Comparison of ENCODE assay signal across 39 cellular contexts in genomic region chr18:22091341-22091740, GRCh38.
"Had no signal": no experiment of that assay in that cellular context is flagged by ENCODE, and none has a peak within 500 bp of the region (broad histone marks: within the 10 kb centered on the region; RNA-seq: fewer than 3 reads in every experiment).

No MANE protein-coding gene starts in this region.

- H3K27ac Mint-ChIP-seq: activated CD4-positive, alpha-beta memory T cell treated with anti-CD3 and anti-CD28 coated beads, Interleukin-2, amount 10 ng/mL, durations not matched to agents 7 days and 5 days; activated CD4-positive, alpha-beta T cell treated with anti-CD3 and anti-CD28 coated beads for 36 hours; activated CD4-positive, alpha-beta T cell treated with anti-CD3 and anti-CD28 coated beads, Interleukin-2, amount 10 ng/mL, durations not matched to agents 7 days and 5 days; activated CD8-positive, alpha-beta memory T cell treated with anti-CD3 and anti-CD28 coated beads, Interleukin-2, amount 10 ng/mL, durations not matched to agents 7 days and 5 days; activated CD8-positive, alpha-beta T cell treated with anti-CD3 and anti-CD28 coated beads, Interleukin-2, amount 10 ng/mL, durations not matched to agents 7 days and 5 days; activated naive CD4-positive, alpha-beta T cell treated with anti-CD3 and anti-CD28 coated beads, Interleukin-2, amount 10 ng/mL, durations not matched to agents 7 days and 5 days; activated naive CD4-positive, alpha-beta T cell treated with anti-CD3 and anti-CD28 coated beads, Interleukin-2, amount 50 U/mL, for 24 hours; activated naive CD8-positive, alpha-beta T cell; activated naive CD8-positive, alpha-beta T cell treated with anti-CD3 and anti-CD28 coated beads, Interleukin-2, amount 10 ng/mL, durations not matched to agents 7 days and 5 days; activated naive CD8-positive, alpha-beta T cell treated with anti-CD3 and anti-CD28 coated beads, Interleukin-2, amount 50 U/mL, for 24 hours; activated T-cell treated with anti-CD3 and anti-CD28 coated beads, Interleukin-2, amount 50 U/mL, for 24 hours; activated T-helper 2 cell treated with anti-CD3 and anti-CD28 coated beads, Interferon-gamma antibody, Interleukin-2, Interleukin-4, amounts not matched to agents 10 μg/mL and 5 μg/mL and 100 μg/mL, durations not matched to agents 14 hours and 24 hours and 36 hours; brain; T-helper 1 cell treated with Interleukin-12 subunit alpha and Interleukin-12 subunit beta and Interleukin-4 antibody, amounts not matched to agents 30 μg/mL and 1 μg/mL, for 36 hours; T-helper 2 cell treated with Interferon-gamma antibody and Interleukin-4, amounts not matched to agents 5 μg/mL and 100 μg/mL, for 36 hours had no signal

- H3K4me3 Mint-ChIP-seq: activated CD4-positive, alpha-beta memory T cell treated with anti-CD3 and anti-CD28 coated beads, Interleukin-2, amount 10 ng/mL, durations not matched to agents 7 days and 5 days; activated CD4-positive, alpha-beta T cell treated with anti-CD3 and anti-CD28 coated beads for 36 hours; activated CD4-positive, alpha-beta T cell treated with anti-CD3 and anti-CD28 coated beads, Interleukin-2, amount 10 ng/mL, durations not matched to agents 7 days and 5 days; activated CD8-positive, alpha-beta memory T cell treated with anti-CD3 and anti-CD28 coated beads, Interleukin-2, amount 10 ng/mL, durations not matched to agents 7 days and 5 days; activated CD8-positive, alpha-beta T cell treated with anti-CD3 and anti-CD28 coated beads, Interleukin-2, amount 10 ng/mL, durations not matched to agents 7 days and 5 days; activated naive CD4-positive, alpha-beta T cell treated with anti-CD3 and anti-CD28 coated beads, Interleukin-2, amount 10 ng/mL, durations not matched to agents 7 days and 5 days; activated naive CD4-positive, alpha-beta T cell treated with anti-CD3 and anti-CD28 coated beads, Interleukin-2, amount 50 U/mL, for 24 hours; activated naive CD8-positive, alpha-beta T cell; activated naive CD8-positive, alpha-beta T cell treated with anti-CD3 and anti-CD28 coated beads, Interleukin-2, amount 10 ng/mL, durations not matched to agents 7 days and 5 days; activated naive CD8-positive, alpha-beta T cell treated with anti-CD3 and anti-CD28 coated beads, Interleukin-2, amount 50 U/mL, for 24 hours; activated T-cell treated with anti-CD3 and anti-CD28 coated beads, Interleukin-2, amount 50 U/mL, for 24 hours; brain; central memory CD8-positive, alpha-beta T cell; T-helper 1 cell treated with Interleukin-12 subunit alpha and Interleukin-12 subunit beta and Interleukin-4 antibody, amounts not matched to agents 30 μg/mL and 1 μg/mL, for 36 hours; T-helper 2 cell treated with Interferon-gamma antibody and Interleukin-4, amounts not matched to agents 5 μg/mL and 100 μg/mL, for 36 hours had no signal

- FAIRE-seq: bronchial epithelial cell, TTC549 had no signal

- H3K27me3 Mint-ChIP-seq: activated CD4-positive, alpha-beta memory T cell treated with anti-CD3 and anti-CD28 coated beads, Interleukin-2, amount 10 ng/mL, durations not matched to agents 7 days and 5 days; activated CD4-positive, alpha-beta T cell treated with anti-CD3 and anti-CD28 coated beads, Interleukin-2, amount 10 ng/mL, durations not matched to agents 7 days and 5 days; activated CD8-positive, alpha-beta memory T cell treated with anti-CD3 and anti-CD28 coated beads, Interleukin-2, amount 10 ng/mL, durations not matched to agents 7 days and 5 days; activated naive CD4-positive, alpha-beta T cell treated with anti-CD3 and anti-CD28 coated beads, Interleukin-2, amount 10 ng/mL, durations not matched to agents 7 days and 5 days; activated naive CD8-positive, alpha-beta T cell treated with anti-CD3 and anti-CD28 coated beads, Interleukin-2, amount 50 U/mL, for 24 hours had no signal

- H3K27ac ChIP-seq: ascending aorta, cardiac muscle cell, VCaP had no signal

- H3K4me1 Mint-ChIP-seq: activated CD4-positive, alpha-beta memory T cell treated with anti-CD3 and anti-CD28 coated beads, Interleukin-2, amount 10 ng/mL, durations not matched to agents 7 days and 5 days; activated CD4-positive, alpha-beta T cell treated with anti-CD3 and anti-CD28 coated beads for 36 hours; activated CD4-positive, alpha-beta T cell treated with anti-CD3 and anti-CD28 coated beads, Interleukin-2, amount 10 ng/mL, durations not matched to agents 7 days and 5 days; activated CD8-positive, alpha-beta memory T cell treated with anti-CD3 and anti-CD28 coated beads, Interleukin-2, amount 10 ng/mL, durations not matched to agents 7 days and 5 days; activated naive CD4-positive, alpha-beta T cell treated with anti-CD3 and anti-CD28 coated beads, Interleukin-2, amount 10 ng/mL, durations not matched to agents 7 days and 5 days; activated naive CD4-positive, alpha-beta T cell treated with anti-CD3 and anti-CD28 coated beads, Interleukin-2, amount 50 U/mL, for 24 hours; activated naive CD8-positive, alpha-beta T cell treated with anti-CD3 and anti-CD28 coated beads, Interleukin-2, amount 10 ng/mL, durations not matched to agents 7 days and 5 days; activated naive CD8-positive, alpha-beta T cell treated with anti-CD3 and anti-CD28 coated beads, Interleukin-2, amount 50 U/mL, for 24 hours; central memory CD8-positive, alpha-beta T cell had no signal

- H3K9me3 Mint-ChIP-seq: activated CD4-positive, alpha-beta memory T cell treated with anti-CD3 and anti-CD28 coated beads, Interleukin-2, amount 10 ng/mL, durations not matched to agents 7 days and 5 days; activated CD4-positive, alpha-beta T cell treated with anti-CD3 and anti-CD28 coated beads, Interleukin-2, amount 10 ng/mL, durations not matched to agents 7 days and 5 days; activated naive CD4-positive, alpha-beta T cell treated with anti-CD3 and anti-CD28 coated beads, Interleukin-2, amount 10 ng/mL, durations not matched to agents 7 days and 5 days; activated naive CD4-positive, alpha-beta T cell treated with anti-CD3 and anti-CD28 coated beads, Interleukin-2, amount 50 U/mL, for 24 hours; activated naive CD8-positive, alpha-beta T cell treated with anti-CD3 and anti-CD28 coated beads, Interleukin-2, amount 10 ng/mL, durations not matched to agents 7 days and 5 days; activated naive CD8-positive, alpha-beta T cell treated with anti-CD3 and anti-CD28 coated beads, Interleukin-2, amount 50 U/mL, for 24 hours; activated T-cell treated with anti-CD3 and anti-CD28 coated beads, Interleukin-2, amount 50 U/mL, for 24 hours; activated T-helper 2 cell treated with anti-CD3 and anti-CD28 coated beads, Interferon-gamma antibody, Interleukin-2, Interleukin-4, amounts not matched to agents 10 μg/mL and 5 μg/mL and 100 μg/mL, durations not matched to agents 14 hours and 24 hours and 36 hours; central memory CD8-positive, alpha-beta T cell; T-helper 1 cell treated with Interleukin-12 subunit alpha and Interleukin-12 subunit beta and Interleukin-4 antibody, amounts not matched to agents 30 μg/mL and 1 μg/mL, for 36 hours; T-helper 2 cell treated with Interferon-gamma antibody and Interleukin-4, amounts not matched to agents 5 μg/mL and 100 μg/mL, for 36 hours had no signal

- ATAC-seq: activated CD4-positive, alpha-beta T cell treated with anti-CD3 and anti-CD28 coated beads for 36 hours; activated CD4-positive, CD25-positive, alpha-beta regulatory T cell treated with anti-CD3 and anti-CD28 coated beads, Interleukin-2, amount 50 U/mL, for 24 hours; activated CD8-positive, alpha-beta memory T cell treated with anti-CD3 and anti-CD28 coated beads, Interleukin-2, amount 10 ng/mL, durations not matched to agents 7 days and 5 days; activated CD8-positive, alpha-beta T cell treated with anti-CD3 and anti-CD28 coated beads, Interleukin-2, amount 10 ng/mL, durations not matched to agents 7 days and 5 days; activated naive CD8-positive, alpha-beta T cell treated with anti-CD3 and anti-CD28 coated beads, Interleukin-2, amount 50 U/mL, for 24 hours had no signal

- H3K4me3 ChIP-seq: ascending aorta, cardiac muscle cell had no signal

- H3K27me3 ChIP-seq: ascending aorta, cardiac muscle cell had no signal

- H3K4me1 ChIP-seq: ascending aorta had no signal

- DNase-seq: activated CD4-positive, alpha-beta memory T cell treated with anti-CD3 and anti-CD28 coated beads, Interleukin-2, amount 10 ng/mL, durations not matched to agents 7 days and 5 days; activated CD4-positive, alpha-beta T cell treated with anti-CD3 and anti-CD28 coated beads for 1 hour; activated CD4-positive, alpha-beta T cell treated with anti-CD3 and anti-CD28 coated beads for 36 hours; activated CD4-positive, alpha-beta T cell treated with anti-CD3 and anti-CD28 coated beads for 48 hours; activated CD4-positive, alpha-beta T cell treated with anti-CD3 and anti-CD28 coated beads, Interleukin-2, amount 10 ng/mL, durations not matched to agents 7 days and 5 days; activated CD4-positive, alpha-beta T cell treated with anti-CD3 and anti-CD28 coated beads, Interleukin-2, amount 50 U/mL, for 48 hours; activated CD4-positive, CD25-positive, alpha-beta regulatory T cell; activated CD8-positive, alpha-beta memory T cell treated with anti-CD3 and anti-CD28 coated beads for 24 hours; activated CD8-positive, alpha-beta memory T cell treated with anti-CD3 and anti-CD28 coated beads, Interleukin-2, amount 10 ng/mL, durations not matched to agents 7 days and 5 days; activated CD8-positive, alpha-beta memory T cell treated with anti-CD3 and anti-CD28 coated beads, Interleukin-2, amount 50 U/mL, for 48 hours; activated CD8-positive, alpha-beta T cell treated with anti-CD3 and anti-CD28 coated beads, Interleukin-2, amount 10 ng/mL, durations not matched to agents 7 days and 5 days; activated effector memory CD4-positive, alpha-beta T cell treated with Interleukin-2 at 50 U/mL for 16 hours; activated gamma-delta T cell; activated naive CD4-positive, alpha-beta T cell treated with anti-CD3 and anti-CD28 coated beads, Interleukin-2, amount 10 ng/mL, durations not matched to agents 7 days and 5 days; activated naive CD4-positive, alpha-beta T cell treated with Interleukin-2 at 50 U/mL for 16 hours; activated naive CD8-positive, alpha-beta T cell treated with anti-CD3 and anti-CD28 coated beads, Interleukin-2, amount 10 ng/mL, durations not matched to agents 7 days and 5 days; activated naive CD8-positive, alpha-beta T cell treated with anti-CD3 and anti-CD28 coated beads, Interleukin-2, amount 50 U/mL, for 24 hours; activated T-cell treated with anti-CD3 and anti-CD28 coated beads, Interleukin-2, amount 50 U/mL, for 24 hours; activated T-cell treated with anti-CD3 and anti-CD28 coated beads, Interleukin-2, amount 50 U/mL, for 48 hours; amygdala; anterior cingulate cortex; caudate nucleus; cerebellar nuclear complex; T-helper 1 cell; T-helper 2 cell; T-helper 9 cell had no signal

- H3K36me3 Mint-ChIP-seq: activated CD8-positive, alpha-beta memory T cell treated with anti-CD3 and anti-CD28 coated beads, Interleukin-2, amount 10 ng/mL, durations not matched to agents 7 days and 5 days; activated naive CD4-positive, alpha-beta T cell treated with anti-CD3 and anti-CD28 coated beads, Interleukin-2, amount 10 ng/mL, durations not matched to agents 7 days and 5 days; activated naive CD4-positive, alpha-beta T cell treated with anti-CD3 and anti-CD28 coated beads, Interleukin-2, amount 50 U/mL, for 24 hours; activated naive CD8-positive, alpha-beta T cell; activated naive CD8-positive, alpha-beta T cell treated with anti-CD3 and anti-CD28 coated beads, Interleukin-2, amount 10 ng/mL, durations not matched to agents 7 days and 5 days; brain had no signal

- H3K36me3 ChIP-seq: ascending aorta, cardiac muscle cell had no signal
